In genomic region chr9:133991964-133992779, GRCh38 we compare ENCODE assay signal across 2 cellular contexts.
TF ChIP-seq lines count a peak whose summit lies in the region.

Gene VAV2 (minus strand): TSS chr9:133992324. CDS start chr9:133992278, 46 bp downstream.

TF ChIP-seq in HEK293, 187 proteins besides CTCF, POLR2A, EP300 and RAD21 (continued from another document):
- TF ChIP-seq ZSCAN4 (tag by site-specific recombination; IDR thresholded peaks at IDR 0.05) (no peak), KLF16 (tag by site-specific recombination; IDR thresholded peaks at IDR 0.05) (0 out of 2 replicates have a peak, but pooled peaks have one; percentile 41), ZBTB20 (tag by site-specific recombination; IDR thresholded peaks at IDR 0.05) (peak; percentile 41; the same call in 1 of the 2 replicates), ZNF76 (tag by site-specific recombination; IDR thresholded peaks at IDR 0.05; ENCODE audit: borderline replicate concordance, low read depth) (peak; percentile 36; the same call in 1 of the 2 replicates), SP2 (tag by site-specific recombination; IDR thresholded peaks at IDR 0.05) (peak; percentile 39), PATZ1 (tag by site-specific recombination; IDR thresholded peaks at IDR 0.05) (peak; percentile 54; the same call in 1 of the 2 replicates), ZEB2 (tag by site-specific recombination; IDR thresholded peaks at IDR 0.05) (0 out of 2 replicates have a peak, but pooled peaks have one; percentile 37), ZBTB6 (tag by site-specific recombination; IDR thresholded peaks at IDR 0.05) (peak; percentile 84), ZBTB26 (tag by site-specific recombination; optimal IDR thresholded peaks at IDR 0.05) (peak; percentile 64), SP7 (tag by site-specific recombination; IDR thresholded peaks at IDR 0.05) (0 out of 2 replicates have a peak, but pooled peaks have one; percentile 16), ZNF302 (tag by site-specific recombination; IDR thresholded peaks at IDR 0.05; ENCODE audit: low read depth) (no peak), ZNF354C (tag by site-specific recombination; IDR thresholded peaks at IDR 0.05; ENCODE audit: borderline replicate concordance, low read depth) (no peak), ZBTB17 (tag by site-specific recombination; IDR thresholded peaks at IDR 0.05) (peak; percentile 38; the same call in 1 of the 2 replicates), YY1 (tag by site-specific recombination; IDR thresholded peaks at IDR 0.05) (0 out of 2 replicates have a peak, but pooled peaks have one; percentile 32), ZBTB7A (tag by site-specific recombination; IDR thresholded peaks at IDR 0.05; ENCODE audit: low read depth) (peak; percentile 77; the same call in 1 of the 2 replicates), ZBTB8A (tag by site-specific recombination; IDR thresholded peaks at IDR 0.05) (peak; percentile 75), ZNF416 (tag by site-specific recombination; IDR thresholded peaks at IDR 0.05) (no peak)
TF ChIP-seq in HEK293: peak in this region for 26.

TF ChIP-seq in HepG2, 621 proteins besides CTCF, POLR2A, EP300 and RAD21 (continued from another document and continues in another):
- no peak for TF ChIP-seq GMEB1 (CRISPR knock-in tag; IDR thresholded peaks at IDR 0.05; ENCODE audit: borderline replicate concordance)
- no peak for TF ChIP-seq ZNF331 (CRISPR knock-in tag; IDR thresholded peaks at IDR 0.05)
- peak; percentile 75 for TF ChIP-seq ZNF263 (CRISPR knock-in tag; IDR thresholded peaks at IDR 0.05)
- no peak for TF ChIP-seq ZNF354B (CRISPR knock-in tag; IDR thresholded peaks at IDR 0.05)
- TF ChIP-seq RXRA (CRISPR knock-in tag; IDR thresholded peaks at IDR 0.05) = peak; percentile 33; the same call in 1 of the 2 replicates
- no peak for TF ChIP-seq TCF7L2 (IDR thresholded peaks at IDR 0.05; ENCODE audit: low read depth, low read length)
- no peak for TF ChIP-seq HIC2 (CRISPR knock-in tag; IDR thresholded peaks at IDR 0.05; ENCODE audit: low read depth)
- no peak for TF ChIP-seq HNRNPUL1 (IDR thresholded peaks at IDR 0.05; ENCODE audit: low read depth, low read length)
- 0 out of 2 replicates have a peak, but pooled peaks have one; percentile 40 for TF ChIP-seq ZNF749 (CRISPR knock-in tag; IDR thresholded peaks at IDR 0.05; ENCODE audit: borderline replicate concordance)
- TF ChIP-seq ZNF614 (CRISPR knock-in tag; IDR thresholded peaks at IDR 0.05; ENCODE audit: borderline replicate concordance) = no peak
- no peak for TF ChIP-seq U2AF2 (IDR thresholded peaks at IDR 0.05; ENCODE audit: low read depth, low read length)
- TF ChIP-seq ETV5 (CRISPR knock-in tag; IDR thresholded peaks at IDR 0.05; ENCODE audit: borderline replicate concordance) = peak; percentile 23; the same call in 1 of the 2 replicates
- 0 out of 2 replicates have a peak, but pooled peaks have one; percentile 33 for TF ChIP-seq POLR2AphosphoS5 (IDR thresholded peaks at IDR 0.05; ENCODE audit: low read depth, low read length)
- TF ChIP-seq ZNF597 (CRISPR knock-in tag; IDR thresholded peaks at IDR 0.05) = no peak
- no peak for TF ChIP-seq MIXL1 (CRISPR knock-in tag; IDR thresholded peaks at IDR 0.05)
- no peak for TF ChIP-seq ZNF570 (CRISPR knock-in tag; IDR thresholded peaks at IDR 0.05; ENCODE audit: borderline replicate concordance)
- TF ChIP-seq PITX1 (CRISPR knock-in tag; IDR thresholded peaks at IDR 0.05) = no peak
- peak; percentile 12; the same call in 1 of the 2 replicates for TF ChIP-seq PATZ1 (CRISPR knock-in tag; IDR thresholded peaks at IDR 0.05)
- no peak for TF ChIP-seq SKI (IDR thresholded peaks at IDR 0.05; ENCODE audit: partially characterized antibody)
- TF ChIP-seq NBN (conservative IDR thresholded peaks at IDR 0.05) = no peak
- TF ChIP-seq ZNF251 (CRISPR knock-in tag; IDR thresholded peaks at IDR 0.05) = no peak
- TF ChIP-seq HOXD1 (CRISPR knock-in tag; IDR thresholded peaks at IDR 0.05) = 0 out of 2 replicates have a peak, but pooled peaks have one; percentile 32
- no peak for TF ChIP-seq HOXA9 (CRISPR knock-in tag; IDR thresholded peaks at IDR 0.05; ENCODE audit: borderline replicate concordance)
- peak; percentile 66; the same call in 1 of the 2 replicates for TF ChIP-seq ZC3H13 (CRISPR knock-in tag; IDR thresholded peaks at IDR 0.05)
- peak; percentile 54 for TF ChIP-seq ZFY (CRISPR knock-in tag; IDR thresholded peaks at IDR 0.05)
- TF ChIP-seq SRSF1 (optimal IDR thresholded peaks at IDR 0.05; ENCODE audit: low read depth, low read length) = peak; percentile 2
- TF ChIP-seq ELF3 (CRISPR knock-in tag; IDR thresholded peaks at IDR 0.05) = no peak
- TF ChIP-seq NR2F1 (CRISPR knock-in tag; IDR thresholded peaks at IDR 0.05) = no peak
- no peak for TF ChIP-seq XBP1 (CRISPR knock-in tag; IDR thresholded peaks at IDR 0.05)
- TF ChIP-seq ZNF274 (CRISPR knock-in tag; IDR thresholded peaks at IDR 0.05) = no peak
- no peak for TF ChIP-seq CSRNP2 (CRISPR knock-in tag; conservative IDR thresholded peaks at IDR 0.05; ENCODE audit: low read depth)
- TF ChIP-seq ZNF143 (CRISPR knock-in tag; IDR thresholded peaks at IDR 0.05) = no peak
- no peak for TF ChIP-seq ZXDC (CRISPR knock-in tag; IDR thresholded peaks at IDR 0.05)
- no peak for TF ChIP-seq NAIF1 (CRISPR knock-in tag; IDR thresholded peaks at IDR 0.05; ENCODE audit: borderline replicate concordance)
- no peak for TF ChIP-seq FOXK1 (CRISPR knock-in tag; IDR thresholded peaks at IDR 0.05; ENCODE audit: borderline replicate concordance, low read depth)
- no peak for TF ChIP-seq SETDB1 (CRISPR knock-in tag; IDR thresholded peaks at IDR 0.05; ENCODE audit: borderline replicate concordance)
- peak; percentile 61; the same call in 1 of the 2 replicates for TF ChIP-seq ZNF790 (CRISPR knock-in tag; IDR thresholded peaks at IDR 0.05; ENCODE audit: borderline replicate concordance)
- TF ChIP-seq FOXO1 (CRISPR knock-in tag; IDR thresholded peaks at IDR 0.05) = no peak
- no peak for TF ChIP-seq ZBTB7A (CRISPR knock-in tag; IDR thresholded peaks at IDR 0.05)
- no peak for TF ChIP-seq SOX6 (IDR thresholded peaks at IDR 0.05)
- no peak for TF ChIP-seq SOX6 (CRISPR knock-in tag; IDR thresholded peaks at IDR 0.05)
- 0 out of 2 replicates have a peak, but pooled peaks have one; percentile 28 for TF ChIP-seq E2F5 (CRISPR knock-in tag; conservative IDR thresholded peaks at IDR 0.05)
- TF ChIP-seq RARA (CRISPR knock-in tag; IDR thresholded peaks at IDR 0.05) = 0 out of 2 replicates have a peak, but pooled peaks have one; percentile 19
